1 cellular context compared by ENCODE assay signal in the genomic region with DNA sequence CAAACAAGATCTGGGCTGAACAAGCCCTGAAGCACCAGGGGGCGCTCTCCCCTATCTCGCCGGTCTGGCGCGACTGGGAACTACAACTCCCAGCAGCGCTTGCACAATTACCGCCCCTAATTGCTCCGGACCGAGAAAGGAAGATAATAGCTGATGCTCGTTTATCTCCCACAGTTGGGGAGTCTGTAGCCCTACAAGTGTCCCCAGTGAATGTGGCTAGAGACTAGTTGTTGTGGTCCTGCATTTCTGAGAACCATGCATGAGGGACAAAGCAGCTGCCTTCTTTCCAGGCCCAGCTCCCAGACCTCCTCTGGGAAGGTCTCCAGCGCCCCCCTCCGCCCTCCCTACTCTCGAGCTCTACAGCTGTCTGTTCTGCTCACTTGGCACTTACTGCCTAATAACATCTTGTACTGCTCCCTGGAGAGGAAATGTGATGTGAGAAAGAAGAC.
TF ChIP-seq lines count a peak whose summit lies in the region.

No MANE protein-coding gene starts in this region.

TF ChIP-seq in K562, 482 proteins besides CTCF, POLR2A, EP300 and RAD21 (continued from another document and continues in another):
- TF ChIP-seq ESRRA (IDR thresholded peaks at IDR 0.05; ENCODE audit: borderline replicate concordance, low read depth) (no peak), E2F3 (CRISPR knock-in tag; IDR thresholded peaks at IDR 0.05) (no peak), ZNF197 (CRISPR knock-in tag; IDR thresholded peaks at IDR 0.05; ENCODE audit: low read depth) (no peak), ZNF586 (CRISPR knock-in tag; conservative IDR thresholded peaks at IDR 0.05) (no peak), ZNF696 (CRISPR knock-in tag; conservative IDR thresholded peaks at IDR 0.05) (no peak), SETDB1 (IDR thresholded peaks at IDR 0.05; ENCODE audit: low read length) (no peak), ZSCAN29 (IDR thresholded peaks at IDR 0.05) (no peak), KDM5B (IDR thresholded peaks at IDR 0.05; ENCODE audit: insufficient replicate concordance, low read depth, low read length) (no peak), ESRRB (CRISPR knock-in tag; IDR thresholded peaks at IDR 0.05; ENCODE audit: borderline replicate concordance) (no peak), ADNP (tag; IDR thresholded peaks at IDR 0.05) (no peak), NR3C1 (CRISPR knock-in tag; IDR thresholded peaks at IDR 0.05) (no peak), BDP1 (IDR thresholded peaks at IDR 0.05; ENCODE audit: insufficient read depth, insufficient read length) (no peak), SAFB (IDR thresholded peaks at IDR 0.05; ENCODE audit: borderline replicate concordance, low read depth, low read length) (no peak), XRCC5 (IDR thresholded peaks at IDR 0.05; ENCODE audit: low read depth, low read length) (peak; percentile 96), ZNF584 (CRISPR knock-in tag; IDR thresholded peaks at IDR 0.05; ENCODE audit: low read depth) (no peak), ZBTB49 (CRISPR knock-in tag; IDR thresholded peaks at IDR 0.05; ENCODE audit: borderline replicate concordance) (no peak), RB1 (IDR thresholded peaks at IDR 0.05; ENCODE audit: low read depth) (peak; percentile 67), MCM7 (IDR thresholded peaks at IDR 0.05) (no peak), ZNF311 (CRISPR knock-in tag; IDR thresholded peaks at IDR 0.05) (no peak), ZNF707 (CRISPR knock-in tag; conservative IDR thresholded peaks at IDR 0.05) (no peak), CREBBP (IDR thresholded peaks at IDR 0.05; ENCODE audit: low read depth, low read length) (no peak), MYC (IDR thresholded peaks at IDR 0.05; ENCODE audit: low read depth, low read length) (peak; percentile 39; the same call in 1 of the 2 replicates), MYC (CRISPR knock-in tag; IDR thresholded peaks at IDR 0.05; ENCODE audit: borderline replicate concordance, low read depth) (no peak), ZNF175 (CRISPR knock-in tag; IDR thresholded peaks at IDR 0.05; ENCODE audit: low read depth) (no peak), ARHGAP35 (IDR thresholded peaks at IDR 0.05; ENCODE audit: partially characterized antibody) (no peak), CHCHD3 (CRISPR knock-in tag; IDR thresholded peaks at IDR 0.05) (no peak), PHF20 (IDR thresholded peaks at IDR 0.05; ENCODE audit: partially characterized antibody) (no peak), JUNB (CRISPR knock-in tag; conservative IDR thresholded peaks at IDR 0.05) (no peak), LCOR (CRISPR knock-in tag; IDR thresholded peaks at IDR 0.05) (no peak), CBFB (CRISPR knock-in tag; IDR thresholded peaks at IDR 0.05) (no peak), SOX6 (IDR thresholded peaks at IDR 0.05) (no peak), SMARCC2 (IDR thresholded peaks at IDR 0.05; ENCODE audit: low read depth) (no peak), KLF16 (IDR thresholded peaks at IDR 0.05) (no peak), MTF1 (CRISPR knock-in tag; IDR thresholded peaks at IDR 0.05; ENCODE audit: borderline replicate concordance) (no peak), HSF4 (CRISPR knock-in tag; IDR thresholded peaks at IDR 0.05; ENCODE audit: borderline replicate concordance) (no peak), TRIM28 (IDR thresholded peaks at IDR 0.05) (no peak), SMARCA5 (IDR thresholded peaks at IDR 0.05) (no peak), ZNF124 (CRISPR knock-in tag; IDR thresholded peaks at IDR 0.05) (no peak), ZNF445 (CRISPR knock-in tag; IDR thresholded peaks at IDR 0.05; ENCODE audit: low read depth) (no peak), ZNF143 (CRISPR knock-in tag; IDR thresholded peaks at IDR 0.05) (peak; percentile 99), ZNF76 (CRISPR knock-in tag; IDR thresholded peaks at IDR 0.05; ENCODE audit: borderline replicate concordance) (no peak), PCBP2 (IDR thresholded peaks at IDR 0.05; ENCODE audit: low read depth, low read length, poor library complexity, severe bottlenecking) (no peak), FOXK2 (conservative IDR thresholded peaks at IDR 0.05 in 1 of 2, IDR thresholded peaks at IDR 0.05 in 1 of 2; ENCODE audit: low read depth in 2 of 2) (0 out of 4 replicates have a peak, but pooled peaks of 1 of the 2 experiments have one; percentile 10), PML (IDR thresholded peaks at IDR 0.05; ENCODE audit: low read length) (no peak), MBD2 (IDR thresholded peaks at IDR 0.05; ENCODE audit: borderline replicate concordance, low read depth) (no peak), RAD51 (IDR thresholded peaks at IDR 0.05; ENCODE audit: borderline replicate concordance, low read depth) (no peak; the same call in 1 of the 2 replicates), IFI16 (CRISPR knock-in tag; IDR thresholded peaks at IDR 0.05) (no peak), ZNF24 (IDR thresholded peaks at IDR 0.05) (no peak), TEAD4 (IDR thresholded peaks at IDR 0.05; ENCODE audit: low read length) (no peak), TEAD4 (CRISPR knock-in tag; IDR thresholded peaks at IDR 0.05; ENCODE audit: borderline replicate concordance) (no peak), ZNF717 (CRISPR knock-in tag; IDR thresholded peaks at IDR 0.05) (no peak), CCNT2 (IDR thresholded peaks at IDR 0.05; ENCODE audit: borderline replicate concordance, extremely low read depth, insufficient read length, low read depth, low read length) (no peak), STAT5A (IDR thresholded peaks at IDR 0.05; ENCODE audit: borderline replicate concordance, low read length) (no peak), ZFP1 (CRISPR knock-in tag; IDR thresholded peaks at IDR 0.05) (no peak), NELFE (IDR thresholded peaks at IDR 0.05; ENCODE audit: insufficient read depth, insufficient read length) (no peak), GATAD2A (IDR thresholded peaks at IDR 0.05) (no peak; the same call in 1 of the 2 replicates), FOXK1 (CRISPR knock-in tag; IDR thresholded peaks at IDR 0.05; ENCODE audit: borderline replicate concordance) (0 out of 2 replicates have a peak, but pooled peaks have one; percentile 24), CREM (IDR thresholded peaks at IDR 0.05; ENCODE audit: low read depth) (peak; percentile 76), ZNF57 (CRISPR knock-in tag; IDR thresholded peaks at IDR 0.05) (no peak), ZNF398 (CRISPR knock-in tag; IDR thresholded peaks at IDR 0.05) (no peak), ZNF431 (CRISPR knock-in tag; IDR thresholded peaks at IDR 0.05) (no peak), SMAD1 (IDR thresholded peaks at IDR 0.05; ENCODE audit: low read depth, low read length, partially characterized antibody) (no peak), FIP1L1 (IDR thresholded peaks at IDR 0.05; ENCODE audit: low read depth, low read length, poor library complexity, severe bottlenecking) (no peak)
- TF ChIP-seq, protein P1, sequence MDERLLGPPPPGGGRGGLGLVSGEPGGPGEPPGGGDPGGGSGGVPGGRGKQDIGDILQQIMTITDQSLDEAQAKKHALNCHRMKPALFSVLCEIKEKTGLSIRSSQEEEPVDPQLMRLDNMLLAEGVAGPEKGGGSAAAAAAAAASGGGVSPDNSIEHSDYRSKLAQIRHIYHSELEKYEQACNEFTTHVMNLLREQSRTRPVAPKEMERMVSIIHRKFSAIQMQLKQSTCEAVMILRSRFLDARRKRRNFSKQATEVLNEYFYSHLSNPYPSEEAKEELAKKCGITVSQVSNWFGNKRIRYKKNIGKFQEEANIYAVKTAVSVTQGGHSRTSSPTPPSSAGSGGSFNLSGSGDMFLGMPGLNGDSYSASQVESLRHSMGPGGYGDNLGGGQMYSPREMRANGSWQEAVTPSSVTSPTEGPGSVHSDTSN (CRISPR knock-in tag; IDR thresholded peaks at IDR 0.05; ENCODE audit: low read depth), result no peak
- TF ChIP-seq, protein P1 (tag; conservative IDR thresholded peaks at IDR 0.05; ENCODE audit: low read depth), result no peak
- TF ChIP-seq, protein P2, sequence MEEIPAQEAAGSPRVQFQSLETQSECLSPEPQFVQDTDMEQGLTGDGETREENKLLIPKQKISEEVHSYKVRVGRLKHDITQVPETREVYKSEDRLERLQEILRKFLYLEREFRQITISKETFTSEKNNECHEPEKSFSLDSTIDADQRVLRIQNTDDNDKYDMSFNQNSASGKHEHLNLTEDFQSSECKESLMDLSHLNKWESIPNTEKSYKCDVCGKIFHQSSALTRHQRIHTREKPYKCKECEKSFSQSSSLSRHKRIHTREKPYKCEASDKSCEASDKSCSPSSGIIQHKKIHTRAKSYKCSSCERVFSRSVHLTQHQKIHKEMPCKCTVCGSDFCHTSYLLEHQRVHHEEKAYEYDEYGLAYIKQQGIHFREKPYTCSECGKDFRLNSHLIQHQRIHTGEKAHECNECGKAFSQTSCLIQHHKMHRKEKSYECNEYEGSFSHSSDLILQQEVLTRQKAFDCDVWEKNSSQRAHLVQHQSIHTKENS (CRISPR knock-in tag; IDR thresholded peaks at IDR 0.05), result no peak
- TF ChIP-seq, protein P3, sequence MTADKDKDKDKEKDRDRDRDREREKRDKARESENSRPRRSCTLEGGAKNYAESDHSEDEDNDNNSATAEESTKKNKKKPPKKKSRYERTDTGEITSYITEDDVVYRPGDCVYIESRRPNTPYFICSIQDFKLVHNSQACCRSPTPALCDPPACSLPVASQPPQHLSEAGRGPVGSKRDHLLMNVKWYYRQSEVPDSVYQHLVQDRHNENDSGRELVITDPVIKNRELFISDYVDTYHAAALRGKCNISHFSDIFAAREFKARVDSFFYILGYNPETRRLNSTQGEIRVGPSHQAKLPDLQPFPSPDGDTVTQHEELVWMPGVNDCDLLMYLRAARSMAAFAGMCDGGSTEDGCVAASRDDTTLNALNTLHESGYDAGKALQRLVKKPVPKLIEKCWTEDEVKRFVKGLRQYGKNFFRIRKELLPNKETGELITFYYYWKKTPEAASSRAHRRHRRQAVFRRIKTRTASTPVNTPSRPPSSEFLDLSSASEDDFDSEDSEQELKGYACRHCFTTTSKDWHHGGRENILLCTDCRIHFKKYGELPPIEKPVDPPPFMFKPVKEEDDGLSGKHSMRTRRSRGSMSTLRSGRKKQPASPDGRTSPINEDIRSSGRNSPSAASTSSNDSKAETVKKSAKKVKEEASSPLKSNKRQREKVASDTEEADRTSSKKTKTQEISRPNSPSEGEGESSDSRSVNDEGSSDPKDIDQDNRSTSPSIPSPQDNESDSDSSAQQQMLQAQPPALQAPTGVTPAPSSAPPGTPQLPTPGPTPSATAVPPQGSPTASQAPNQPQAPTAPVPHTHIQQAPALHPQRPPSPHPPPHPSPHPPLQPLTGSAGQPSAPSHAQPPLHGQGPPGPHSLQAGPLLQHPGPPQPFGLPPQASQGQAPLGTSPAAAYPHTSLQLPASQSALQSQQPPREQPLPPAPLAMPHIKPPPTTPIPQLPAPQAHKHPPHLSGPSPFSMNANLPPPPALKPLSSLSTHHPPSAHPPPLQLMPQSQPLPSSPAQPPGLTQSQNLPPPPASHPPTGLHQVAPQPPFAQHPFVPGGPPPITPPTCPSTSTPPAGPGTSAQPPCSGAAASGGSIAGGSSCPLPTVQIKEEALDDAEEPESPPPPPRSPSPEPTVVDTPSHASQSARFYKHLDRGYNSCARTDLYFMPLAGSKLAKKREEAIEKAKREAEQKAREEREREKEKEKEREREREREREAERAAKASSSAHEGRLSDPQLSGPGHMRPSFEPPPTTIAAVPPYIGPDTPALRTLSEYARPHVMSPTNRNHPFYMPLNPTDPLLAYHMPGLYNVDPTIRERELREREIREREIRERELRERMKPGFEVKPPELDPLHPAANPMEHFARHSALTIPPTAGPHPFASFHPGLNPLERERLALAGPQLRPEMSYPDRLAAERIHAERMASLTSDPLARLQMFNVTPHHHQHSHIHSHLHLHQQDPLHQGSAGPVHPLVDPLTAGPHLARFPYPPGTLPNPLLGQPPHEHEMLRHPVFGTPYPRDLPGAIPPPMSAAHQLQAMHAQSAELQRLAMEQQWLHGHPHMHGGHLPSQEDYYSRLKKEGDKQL (CRISPR knock-in tag; IDR thresholded peaks at IDR 0.05; ENCODE audit: borderline replicate concordance), result no peak
